In the genomic region with DNA sequence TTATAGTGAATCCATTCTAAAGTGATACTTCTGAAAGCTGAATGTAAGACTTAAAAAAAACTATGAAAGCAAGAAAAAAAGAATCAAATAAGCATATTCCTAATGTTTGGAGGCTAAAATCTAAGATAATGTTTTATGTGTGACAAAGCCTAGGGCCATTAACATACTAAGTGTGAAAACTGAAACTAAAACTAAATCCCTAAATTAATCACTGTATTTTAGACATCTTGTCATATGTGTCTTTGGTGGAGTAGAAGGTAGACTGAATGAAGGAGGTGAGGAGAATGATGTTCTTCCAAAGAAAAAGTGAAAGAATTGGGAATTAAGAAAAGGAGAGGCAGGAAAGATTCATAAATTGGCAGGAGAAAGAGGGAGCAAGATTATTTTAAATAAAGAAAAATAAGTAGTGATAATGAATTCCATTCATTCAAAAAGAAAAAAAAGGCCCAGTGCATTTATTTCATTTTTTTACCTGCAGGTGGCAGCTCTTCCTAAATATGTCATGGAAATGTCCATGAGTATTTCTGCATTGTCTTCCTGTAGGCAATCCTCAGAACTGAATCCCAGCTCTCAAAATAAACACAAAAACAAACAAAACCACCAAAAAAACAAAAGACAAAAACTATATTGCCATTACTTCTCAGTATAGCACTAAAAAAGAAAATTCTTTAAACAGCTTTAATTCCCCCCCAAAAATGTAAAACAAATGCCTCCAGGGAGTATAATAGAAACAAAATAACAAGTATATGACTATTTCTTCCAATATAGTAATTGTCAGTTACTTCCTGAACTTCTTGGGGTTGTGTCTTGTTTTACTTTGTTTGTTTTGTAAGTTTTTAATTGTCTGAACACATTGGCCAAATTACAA, we compare ENCODE assay signal across 8 cellular contexts. TPM values are rescaled to one million over a fixed set of nuclear protein-coding genes. Genes with fewer than 3 reads are reported as not detected.
DNase-seq lines count a peak whose midpoint lies in the region; ATAC-seq and TF ChIP-seq lines count a peak whose summit lies in the region.

No MANE protein-coding gene starts in this region.

- intact Hi-C loops in activated B cell treated with CpG ODN at 0.5 μM for 24 hours (cut with micrococcal nuclease) = loop anchor here (1.0 to 5.0 kb wide), 6 partner anchors 21 to 390 kb away; partner anchors contain the start of gene FAM241A
- intact Hi-C loops in left lung (cut with DNase I) = no loop called here

- no peak overlapping the region for H3K27ac Mint-ChIP-seq in activated B cell treated with CpG ODN at 0.5 μM for 24 hours
- no peak overlapping the region for H3K27ac Mint-ChIP-seq in stimulated activated memory B cell treated with anti-CD40 and anti-IgM and Interleukin-4, amounts not matched to agents 10 μg/mL and 1 μg/mL and 100 μg/mL, for 72 hours

- no peaks in the 10 kb centered on the region for H3K36me3 ChIP-seq in left lung

- no peaks in the 10 kb centered on the region for H3K9me3 Mint-ChIP-seq in activated B cell treated with CpG ODN at 0.5 μM for 24 hours
- H3K9me3 Mint-ChIP-seq in stimulated activated memory B cell treated with anti-CD40 and anti-IgM and Interleukin-4, amounts not matched to agents 10 μg/mL and 1 μg/mL and 100 μg/mL, for 72 hours = no peaks in the 10 kb centered on the region

- no peaks in the 10 kb centered on the region for H3K4me1 Mint-ChIP-seq in activated B cell treated with CpG ODN at 0.5 μM for 24 hours
- H3K4me1 Mint-ChIP-seq in stimulated activated memory B cell treated with anti-CD40 and anti-IgM and Interleukin-4, amounts not matched to agents 10 μg/mL and 1 μg/mL and 100 μg/mL, for 72 hours = no peaks in the 10 kb centered on the region

- TF ChIP-seq CTCF in activated B cell treated with CpG ODN at 0.5 μM for 24 hours (IDR thresholded peaks at IDR 0.05) (peak; percentile 17), left lung (IDR thresholded peaks at IDR 0.05) (peak in 1 of 2 donors; percentile 29)

- H3K4me3 Mint-ChIP-seq in activated B cell treated with CpG ODN at 0.5 μM for 24 hours = no peak overlapping the region
- no peak overlapping the region for H3K4me3 Mint-ChIP-seq in stimulated activated memory B cell treated with anti-CD40 and anti-IgM and Interleukin-4, amounts not matched to agents 10 μg/mL and 1 μg/mL and 100 μg/mL, for 72 hours

- H3K4me3 ChIP-seq in left lung = no peak overlapping the region

- H3K4me1 ChIP-seq in left lung = peaks cover 0 to 12% of the 10 kb centered on the region in 2 donors

- no peaks in the 10 kb centered on the region for H3K36me3 Mint-ChIP-seq in activated B cell treated with CpG ODN at 0.5 μM for 24 hours (ENCODE audit: low read depth)
- no peaks in the 10 kb centered on the region for H3K36me3 Mint-ChIP-seq in stimulated activated memory B cell treated with anti-CD40 and anti-IgM and Interleukin-4, amounts not matched to agents 10 μg/mL and 1 μg/mL and 100 μg/mL, for 72 hours

- POLR2A ChIA-PET in activated B cell treated with CpG ODN at 0.5 μM for 24 hours (lab: Charles Lee) = interaction anchor here (1.0 kb wide), 1 partner anchor 310 kb away, joined by 3 read pairs; no protein-coding TSS in a partner anchor

- H3K9me3 ChIP-seq in left lung = no peaks in the 10 kb centered on the region

- H3K27ac ChIP-seq in left lung = peak overlapping the region in 1 of 2 donors; percentile 45

- DNase-seq in NCI-H748 (lab: John Stamatoyannopoulos, UW; ENCODE audit: unreplicated experiment) (peak; percentile 20), NCI-H748 treated with DMSO at 0.1 percent for 48 hours (lab: John Stamatoyannopoulos, UW) (no peak), HuH-7.5 (ENCODE audit: low spot score) (peak; percentile 32), activated B cell treated with CpG ODN at 0.5 μM for 24 hours (no peak), left lung (no peak), iPS-NIHi7 (ENCODE audit: extremely low spot score) (no peak)
- no peak for DNase-seq in stimulated activated CD4-positive, alpha-beta T cell treated with anti-CD3 and anti-CD28 coated beads, Interleukin-12 subunit alpha, Interleukin-12 subunit beta, amount 100 ng/mL, for 4 hours

- ATAC-seq in activated B cell treated with CpG ODN at 0.5 μM for 24 hours (ENCODE audit: low read depth) (no peak), left lung (peak; percentile 62)
- ATAC-seq in stimulated activated memory B cell treated with anti-CD40 and anti-IgM and Interleukin-4, amounts not matched to agents 10 μg/mL and 1 μg/mL and 100 μg/mL, for 72 hours = no peak

- CTCF ChIA-PET in activated B cell treated with CpG ODN at 0.5 μM for 24 hours (lab: Charles Lee) = interaction anchor here (0.8 to 4.4 kb wide), 8 partner anchors 18 to 390 kb away, joined by 3 to 33 read pairs (median 8); partner anchors contain the start of genes AP1AR and TIFA

- no peaks in the 10 kb centered on the region for H3K27me3 ChIP-seq in left lung

- H3K27me3 Mint-ChIP-seq in activated B cell treated with CpG ODN at 0.5 μM for 24 hours = no peaks in the 10 kb centered on the region
- no peaks in the 10 kb centered on the region for H3K27me3 Mint-ChIP-seq in stimulated activated memory B cell treated with anti-CD40 and anti-IgM and Interleukin-4, amounts not matched to agents 10 μg/mL and 1 μg/mL and 100 μg/mL, for 72 hours

RNA-seq across cellular contexts. Expression of gene AP1AR, which starts 17.0 kb away (rescaled TPM):
- 20.1 and 24.3 TPM in 2 replicates for total RNA-seq in activated B cell treated with CpG ODN at 0.5 μM for 24 hours
- 10 to 100 TPM; 15.8 to 20.0 TPM for total RNA-seq in left lung

Comparison
In these comparisons a context has a peak if more than half of its experiments do, and no peak if none do; other contexts are left out.
1. DNase-seq: peak in NCI-H748 (single experiment) and HuH-7.5 (single experiment); none in NCI-H748 treated with DMSO at 0.1 percent for 48 hours (single experiment), activated B cell treated with CpG ODN at 0.5 μM for 24 hours (single experiment), left lung (0 of 2), iPS-NIHi7 (single experiment) and stimulated activated CD4-positive, alpha-beta T cell treated with anti-CD3 and anti-CD28 coated beads, Interleukin-12 subunit alpha, Interleukin-12 subunit beta, amount 100 ng/mL, for 4 hours (single experiment).